12 cellular contexts compared by ENCODE assay signal in the genomic region with DNA sequence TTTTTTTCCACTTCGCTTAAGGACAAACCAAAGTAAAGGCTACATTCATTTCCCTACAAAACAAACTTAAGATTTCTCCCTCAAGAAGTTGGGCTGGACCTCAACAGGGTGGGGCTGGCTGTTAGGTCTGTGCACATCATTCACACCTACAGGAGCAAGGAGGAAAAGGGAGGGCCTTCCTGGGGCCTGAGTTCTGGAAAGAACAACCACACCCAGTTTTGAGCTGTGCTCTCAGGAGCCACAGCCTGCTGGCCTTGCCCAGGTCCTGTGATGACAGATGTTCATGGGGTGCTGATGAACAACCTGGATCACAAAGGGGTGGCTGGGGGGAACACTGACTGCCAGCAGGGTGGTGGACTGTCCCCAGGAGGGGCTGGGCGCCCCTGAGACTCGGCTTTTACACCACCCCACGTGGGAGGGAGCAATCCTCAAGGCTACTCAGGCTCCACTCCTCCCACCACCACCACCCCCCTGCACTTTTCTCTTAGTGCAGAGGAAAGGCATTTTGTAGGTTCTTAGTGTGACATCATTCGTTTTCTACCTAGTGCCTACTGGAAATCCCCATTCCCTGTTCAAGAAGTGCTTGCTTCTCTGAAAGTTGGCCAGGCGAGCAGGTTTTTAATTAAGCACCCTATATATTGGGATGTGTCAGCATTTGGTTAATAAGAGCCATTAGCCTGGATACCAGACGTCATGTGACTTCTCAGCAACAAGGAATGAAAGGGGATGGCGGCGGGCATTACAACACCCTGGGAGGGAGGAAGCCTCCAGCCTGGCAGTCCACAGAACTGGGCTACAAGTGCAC. TPM values are rescaled to one million over a fixed set of nuclear protein-coding genes. Genes with fewer than 3 reads are reported as not detected.
DNase-seq lines count a peak whose midpoint lies in the region; ATAC-seq and TF ChIP-seq lines count a peak whose summit lies in the region.
"Had no signal": no experiment of that assay in that cellular context is flagged by ENCODE, and none has a peak within 500 bp of the region (broad histone marks: within the 10 kb centered on the region; RNA-seq: fewer than 3 reads in every experiment).

No MANE protein-coding gene starts in this region.

- H3K4me1 ChIP-seq in foreskin keratinocyte: peaks cover 4% of the 10 kb centered on the region

- no peak for TF ChIP-seq CTCF in WTC11 (IDR thresholded peaks at IDR 0.05)
- TF ChIP-seq CTCF in foreskin keratinocyte (conservative IDR thresholded peaks at IDR 0.05): no peak
- no peak for TF ChIP-seq CTCF in retinal pigment epithelial cell (conservative IDR thresholded peaks at IDR 0.05; ENCODE audit: low read depth, low read length)

- CTCF ChIA-PET in WTC11 (lab: Charles Lee): no interaction called here

- H3K4me3 Mint-ChIP-seq in WTC11: no peak overlapping the region

- H3K27me3 ChIP-seq in H7 (ENCODE audit: control insufficient read depth, insufficient read depth, low read length): no peaks in the 10 kb centered on the region
- no peaks in the 10 kb centered on the region for H3K27me3 ChIP-seq in foreskin keratinocyte
- H3K27me3 ChIP-seq: BLaER1 treated with 17β-estradiol and CSF1 and Interleukin-3, amounts not matched to agents 10 nM and 100 nM; heart left ventricle had no signal

- peaks cover 5% of the 10 kb centered on the region for H3K4me1 Mint-ChIP-seq in WTC11

- H3K9me3 Mint-ChIP-seq in WTC11: no peaks in the 10 kb centered on the region

- H3K4me3 ChIP-seq in H7 (ENCODE audit: insufficient read depth, low read depth, low read length) (no peak overlapping the region), retinal pigment epithelial cell (ENCODE audit: low read length) (no peak overlapping the region)
- H3K4me3 ChIP-seq: BLaER1 treated with 17β-estradiol and CSF1 and Interleukin-3, amounts not matched to agents 10 nM and 100 nM; heart left ventricle; PC-9 had no signal

- no peaks in the 10 kb centered on the region for H3K27me3 Mint-ChIP-seq in WTC11 (ENCODE audit: low read depth)
- H3K27me3 Mint-ChIP-seq: progenitor cell of endocrine pancreas had no signal

- H3K36me3 Mint-ChIP-seq in WTC11: peaks cover 53% of the 10 kb centered on the region

- H3K27ac ChIP-seq in foreskin keratinocyte: no peak overlapping the region
- H3K27ac ChIP-seq: heart left ventricle, PC-9 had no signal

- H3K27ac Mint-ChIP-seq in WTC11: 0 out of 2 replicates have a peak overlapping the region, but pooled peaks have one; percentile 9
- H3K27ac Mint-ChIP-seq: progenitor cell of endocrine pancreas had no signal

- POLR2A ChIA-PET in WTC11 (lab: Charles Lee): no interaction called here

- ATAC-seq in WTC11: no peak
- peak; percentile 51 for ATAC-seq in foreskin keratinocyte
- ATAC-seq: heart left ventricle had no signal

- peak; percentile 41 for DNase-seq in H7
- DNase-seq in WTC11 (ENCODE audit: low spot score): no peak
- DNase-seq in foreskin keratinocyte: peak in 1 of 2 donors; percentile 20
- DNase-seq in retinal pigment epithelial cell (ENCODE audit: low read depth): peak; percentile 51
- no peak for DNase-seq in stimulated activated CD4-positive, alpha-beta T cell treated with anti-CD3 and anti-CD28 coated beads, Interleukin-15, amount 100 ng/mL, for 24 hours
- DNase-seq in NCI-H774 (lab: John Stamatoyannopoulos, UW): no peak
- no peak for DNase-seq in NCI-H345 treated with DMSO at 0.1 percent for 48 hours (lab: John Stamatoyannopoulos, UW; ENCODE audit: unreplicated experiment)
- DNase-seq: heart left ventricle, NCI-H1417 treated with DMSO at 0.1 percent for 48 hours, PC-9 had no signal

- H3K36me3 ChIP-seq in H7 (replicated peaks; ENCODE audit: control insufficient read depth, insufficient read depth, low read length): peaks cover 27% of the 10 kb centered on the region

TF ChIP-seq in WTC11, 78 proteins besides CTCF, POLR2A, EP300 and RAD21 (continues in another document):
- TF ChIP-seq, protein P1, sequence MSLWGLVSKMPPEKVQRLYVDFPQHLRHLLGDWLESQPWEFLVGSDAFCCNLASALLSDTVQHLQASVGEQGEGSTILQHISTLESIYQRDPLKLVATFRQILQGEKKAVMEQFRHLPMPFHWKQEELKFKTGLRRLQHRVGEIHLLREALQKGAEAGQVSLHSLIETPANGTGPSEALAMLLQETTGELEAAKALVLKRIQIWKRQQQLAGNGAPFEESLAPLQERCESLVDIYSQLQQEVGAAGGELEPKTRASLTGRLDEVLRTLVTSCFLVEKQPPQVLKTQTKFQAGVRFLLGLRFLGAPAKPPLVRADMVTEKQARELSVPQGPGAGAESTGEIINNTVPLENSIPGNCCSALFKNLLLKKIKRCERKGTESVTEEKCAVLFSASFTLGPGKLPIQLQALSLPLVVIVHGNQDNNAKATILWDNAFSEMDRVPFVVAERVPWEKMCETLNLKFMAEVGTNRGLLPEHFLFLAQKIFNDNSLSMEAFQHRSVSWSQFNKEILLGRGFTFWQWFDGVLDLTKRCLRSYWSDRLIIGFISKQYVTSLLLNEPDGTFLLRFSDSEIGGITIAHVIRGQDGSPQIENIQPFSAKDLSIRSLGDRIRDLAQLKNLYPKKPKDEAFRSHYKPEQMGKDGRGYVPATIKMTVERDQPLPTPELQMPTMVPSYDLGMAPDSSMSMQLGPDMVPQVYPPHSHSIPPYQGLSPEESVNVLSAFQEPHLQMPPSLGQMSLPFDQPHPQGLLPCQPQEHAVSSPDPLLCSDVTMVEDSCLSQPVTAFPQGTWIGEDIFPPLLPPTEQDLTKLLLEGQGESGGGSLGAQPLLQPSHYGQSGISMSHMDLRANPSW (CRISPR knock-in tag; conservative IDR thresholded peaks at IDR 0.05; ENCODE audit: low read depth): no peak
- TF ChIP-seq, protein P2, sequence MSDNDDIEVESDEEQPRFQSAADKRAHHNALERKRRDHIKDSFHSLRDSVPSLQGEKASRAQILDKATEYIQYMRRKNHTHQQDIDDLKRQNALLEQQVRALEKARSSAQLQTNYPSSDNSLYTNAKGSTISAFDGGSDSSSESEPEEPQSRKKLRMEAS (CRISPR knock-in tag; IDR thresholded peaks at IDR 0.05): no peak
- TF ChIP-seq ZNF423 (CRISPR knock-in tag; IDR thresholded peaks at IDR 0.05) (no peak), TEAD1 (CRISPR knock-in tag; IDR thresholded peaks at IDR 0.05) (no peak), MXD4 (CRISPR knock-in tag; IDR thresholded peaks at IDR 0.05; ENCODE audit: borderline replicate concordance) (no peak), ETV6 (CRISPR knock-in tag; IDR thresholded peaks at IDR 0.05) (no peak), ZNF396 (CRISPR knock-in tag; IDR thresholded peaks at IDR 0.05; ENCODE audit: borderline replicate concordance) (no peak), PRRX2 (CRISPR knock-in tag; IDR thresholded peaks at IDR 0.05) (no peak)
- TF ChIP-seq, protein P3, sequence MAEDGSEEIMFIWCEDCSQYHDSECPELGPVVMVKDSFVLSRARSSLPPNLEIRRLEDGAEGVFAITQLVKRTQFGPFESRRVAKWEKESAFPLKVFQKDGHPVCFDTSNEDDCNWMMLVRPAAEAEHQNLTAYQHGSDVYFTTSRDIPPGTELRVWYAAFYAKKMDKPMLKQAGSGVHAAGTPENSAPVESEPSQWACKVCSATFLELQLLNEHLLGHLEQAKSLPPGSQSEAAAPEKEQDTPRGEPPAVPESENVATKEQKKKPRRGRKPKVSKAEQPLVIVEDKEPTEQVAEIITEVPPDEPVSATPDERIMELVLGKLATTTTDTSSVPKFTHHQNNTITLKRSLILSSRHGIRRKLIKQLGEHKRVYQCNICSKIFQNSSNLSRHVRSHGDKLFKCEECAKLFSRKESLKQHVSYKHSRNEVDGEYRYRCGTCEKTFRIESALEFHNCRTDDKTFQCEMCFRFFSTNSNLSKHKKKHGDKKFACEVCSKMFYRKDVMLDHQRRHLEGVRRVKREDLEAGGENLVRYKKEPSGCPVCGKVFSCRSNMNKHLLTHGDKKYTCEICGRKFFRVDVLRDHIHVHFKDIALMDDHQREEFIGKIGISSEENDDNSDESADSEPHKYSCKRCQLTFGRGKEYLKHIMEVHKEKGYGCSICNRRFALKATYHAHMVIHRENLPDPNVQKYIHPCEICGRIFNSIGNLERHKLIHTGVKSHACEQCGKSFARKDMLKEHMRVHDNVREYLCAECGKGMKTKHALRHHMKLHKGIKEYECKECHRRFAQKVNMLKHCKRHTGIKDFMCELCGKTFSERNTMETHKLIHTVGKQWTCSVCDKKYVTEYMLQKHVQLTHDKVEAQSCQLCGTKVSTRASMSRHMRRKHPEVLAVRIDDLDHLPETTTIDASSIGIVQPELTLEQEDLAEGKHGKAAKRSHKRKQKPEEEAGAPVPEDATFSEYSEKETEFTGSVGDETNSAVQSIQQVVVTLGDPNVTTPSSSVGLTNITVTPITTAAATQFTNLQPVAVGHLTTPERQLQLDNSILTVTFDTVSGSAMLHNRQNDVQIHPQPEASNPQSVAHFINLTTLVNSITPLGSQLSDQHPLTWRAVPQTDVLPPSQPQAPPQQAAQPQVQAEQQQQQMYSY (CRISPR knock-in tag; IDR thresholded peaks at IDR 0.05): no peak
- TF ChIP-seq, protein P4, sequence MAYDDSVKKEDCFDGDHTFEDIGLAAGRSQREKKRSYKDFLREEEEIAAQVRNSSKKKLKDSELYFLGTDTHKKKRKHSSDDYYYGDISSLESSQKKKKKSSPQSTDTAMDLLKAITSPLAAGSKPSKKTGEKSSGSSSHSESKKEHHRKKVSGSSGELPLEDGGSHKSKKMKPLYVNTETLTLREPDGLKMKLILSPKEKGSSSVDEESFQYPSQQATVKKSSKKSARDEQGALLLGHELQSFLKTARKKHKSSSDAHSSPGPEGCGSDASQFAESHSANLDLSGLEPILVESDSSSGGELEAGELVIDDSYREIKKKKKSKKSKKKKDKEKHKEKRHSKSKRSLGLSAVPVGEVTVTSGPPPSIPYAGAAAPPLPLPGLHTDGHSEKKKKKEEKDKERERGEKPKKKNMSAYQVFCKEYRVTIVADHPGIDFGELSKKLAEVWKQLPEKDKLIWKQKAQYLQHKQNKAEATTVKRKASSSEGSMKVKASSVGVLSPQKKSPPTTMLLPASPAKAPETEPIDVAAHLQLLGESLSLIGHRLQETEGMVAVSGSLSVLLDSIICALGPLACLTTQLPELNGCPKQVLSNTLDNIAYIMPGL (CRISPR knock-in tag; IDR thresholded peaks at IDR 0.05): no peak

RNA-seq across cellular contexts. Expression of a gene that starts 35.7 kb away (rescaled TPM):
- total RNA-seq in H7 (2014; rRNA removed; shearing (Covaris generic)): 103 and 128 TPM in 2 replicates
- total RNA-seq in WTC11 (2021): 93.3 to 101 TPM (median 98.8 TPM) in 3 replicates
- total RNA-seq in foreskin keratinocyte: 62.5 and 73.1 TPM in 2 replicates
- polyA plus RNA-seq in foreskin keratinocyte: 53.9 and 72.5 TPM in 2 replicates

Comparison
In these comparisons a context has a peak if more than half of its experiments do, and no peak if none do; other contexts are left out.
1. DNase-seq: peak in H7 (single experiment) and retinal pigment epithelial cell (single experiment); none in WTC11 (single experiment), stimulated activated CD4-positive, alpha-beta T cell treated with anti-CD3 and anti-CD28 coated beads, Interleukin-15, amount 100 ng/mL, for 24 hours (single experiment), NCI-H774 (single experiment) and NCI-H345 treated with DMSO at 0.1 percent for 48 hours (single experiment).